14 cellular contexts compared by ENCODE assay signal in the genomic region with DNA sequence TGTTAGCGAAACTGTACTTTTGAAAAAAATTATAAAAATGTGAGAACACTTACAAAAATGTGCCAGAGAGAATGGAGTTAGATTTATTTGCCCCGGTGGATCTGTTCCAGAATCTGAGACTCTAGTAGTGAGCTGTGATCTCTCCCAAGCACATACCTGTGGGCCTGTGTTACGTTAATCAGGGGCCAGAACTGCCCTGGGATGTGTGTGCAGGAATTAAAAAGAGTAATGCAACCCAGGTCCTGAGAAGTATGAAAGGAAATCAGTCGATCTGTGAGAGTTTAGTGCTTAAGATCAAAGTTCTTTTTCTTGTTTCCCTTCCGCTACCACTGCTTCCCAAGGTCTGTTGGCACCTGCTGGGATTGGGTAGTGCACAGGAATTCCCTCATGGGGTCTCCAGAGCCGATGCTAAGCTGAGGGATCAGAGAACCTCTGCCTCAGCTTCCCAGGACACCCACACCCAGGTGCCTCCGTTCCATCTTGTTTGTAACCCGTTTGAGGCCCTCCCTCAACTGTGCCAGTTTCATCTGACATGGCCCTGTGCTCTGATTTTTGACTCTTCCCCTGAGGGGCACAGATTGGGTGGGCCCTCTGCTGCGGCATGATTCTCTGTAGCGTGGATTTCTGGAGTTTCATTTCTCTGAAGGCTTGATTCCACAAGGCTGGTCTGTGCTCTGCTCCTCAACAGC.
DNase-seq lines count a peak whose midpoint lies in the region; ATAC-seq and TF ChIP-seq lines count a peak whose summit lies in the region.
"Had no signal": no experiment of that assay in that cellular context is flagged by ENCODE, and none has a peak within 500 bp of the region (broad histone marks: within the 10 kb centered on the region; RNA-seq: fewer than 3 reads in every experiment).

No MANE protein-coding gene starts in this region.

- no peaks in the 10 kb centered on the region for H3K9me3 Mint-ChIP-seq in activated CD8-positive, alpha-beta memory T cell treated with anti-CD3 and anti-CD28 coated beads, Interleukin-2, amount 10 ng/mL, durations not matched to agents 7 days and 5 days (ENCODE audit: low read depth)
- H3K9me3 Mint-ChIP-seq in activated T-helper 17 cell treated with anti-CD3 and anti-CD28 coated beads, Interleukin-2, amount 50 U/mL, for 72 hours = no peaks in the 10 kb centered on the region
- H3K9me3 Mint-ChIP-seq in stimulated activated naive B cell treated with anti-CD40 and anti-IgM and Interleukin-4, amounts not matched to agents 10 μg/mL and 1 μg/mL and 100 μg/mL, for 72 hours = no peaks in the 10 kb centered on the region
- H3K9me3 Mint-ChIP-seq: type B pancreatic cell had no signal

- no peaks in the 10 kb centered on the region for H3K27me3 Mint-ChIP-seq in activated CD8-positive, alpha-beta memory T cell treated with anti-CD3 and anti-CD28 coated beads, Interleukin-2, amount 10 ng/mL, durations not matched to agents 7 days and 5 days
- H3K27me3 Mint-ChIP-seq in activated T-helper 17 cell treated with anti-CD3 and anti-CD28 coated beads, Interleukin-2, amount 50 U/mL, for 72 hours = no peaks in the 10 kb centered on the region
- no peaks in the 10 kb centered on the region for H3K27me3 Mint-ChIP-seq in stimulated activated naive B cell treated with anti-CD40 and anti-IgM and Interleukin-4, amounts not matched to agents 10 μg/mL and 1 μg/mL and 100 μg/mL, for 72 hours
- H3K27me3 Mint-ChIP-seq: type B pancreatic cell had no signal

- TF ChIP-seq RAD21 in liver (IDR thresholded peaks at IDR 0.05) = no peak

- peaks cover 29% of the 10 kb centered on the region for H3K36me3 Mint-ChIP-seq in activated CD8-positive, alpha-beta memory T cell treated with anti-CD3 and anti-CD28 coated beads, Interleukin-2, amount 10 ng/mL, durations not matched to agents 7 days and 5 days
- peaks cover 73% of the 10 kb centered on the region for H3K36me3 Mint-ChIP-seq in activated T-helper 17 cell treated with anti-CD3 and anti-CD28 coated beads, Interleukin-2, amount 50 U/mL, for 72 hours (ENCODE audit: low read depth)
- peaks cover 24 to 50% of the 10 kb centered on the region in 2 donors for H3K36me3 Mint-ChIP-seq in stimulated activated naive B cell treated with anti-CD40 and anti-IgM and Interleukin-4, amounts not matched to agents 10 μg/mL and 1 μg/mL and 100 μg/mL, for 72 hours

- DNase-seq in activated CD8-positive, alpha-beta memory T cell treated with anti-CD3 and anti-CD28 coated beads, Interleukin-2, amount 10 ng/mL, durations not matched to agents 7 days and 5 days = no peak
- no peak for DNase-seq in activated CD8-positive, alpha-beta memory T cell treated with anti-CD3 and anti-CD28 coated beads for 24 hours
- no peak for DNase-seq in stimulated activated naive B cell treated with anti-CD40 and anti-IgM and Interleukin-4, amounts not matched to agents 10 μg/mL and 1 μg/mL and 100 μg/mL, for 72 hours
- DNase-seq in hypothalamus (lab: John Stamatoyannopoulos, UW) = no peak
- DNase-seq in NCI-H1694 treated with DMSO at 0.1 percent for 48 hours (lab: John Stamatoyannopoulos, UW) = no peak
- DNase-seq: effector CD8-positive, alpha-beta T cell; heart left ventricle; NCI-H2171; sigmoid colon had no signal

- H3K4me3 Mint-ChIP-seq in activated CD8-positive, alpha-beta memory T cell treated with anti-CD3 and anti-CD28 coated beads, Interleukin-2, amount 10 ng/mL, durations not matched to agents 7 days and 5 days = no peak overlapping the region
- no peak overlapping the region for H3K4me3 Mint-ChIP-seq in activated T-helper 17 cell treated with anti-CD3 and anti-CD28 coated beads, Interleukin-2, amount 50 U/mL, for 72 hours
- H3K4me3 Mint-ChIP-seq in stimulated activated naive B cell treated with anti-CD40 and anti-IgM and Interleukin-4, amounts not matched to agents 10 μg/mL and 1 μg/mL and 100 μg/mL, for 72 hours = no peak overlapping the region
- H3K4me3 Mint-ChIP-seq: type B pancreatic cell had no signal

- H3K4me1 ChIP-seq in liver (ENCODE audit: control insufficient read depth in 4 of 4, insufficient read depth in 4 of 4, low read length in 3 of 4) = peaks cover 11 to 30% (median 20%) of the 10 kb centered on the region in 4 donors

- peaks cover 20% of the 10 kb centered on the region for H3K4me1 Mint-ChIP-seq in activated CD8-positive, alpha-beta memory T cell treated with anti-CD3 and anti-CD28 coated beads, Interleukin-2, amount 10 ng/mL, durations not matched to agents 7 days and 5 days
- peaks cover 6% of the 10 kb centered on the region for H3K4me1 Mint-ChIP-seq in activated T-helper 17 cell treated with anti-CD3 and anti-CD28 coated beads, Interleukin-2, amount 50 U/mL, for 72 hours
- peaks cover 8 to 24% of the 10 kb centered on the region in 2 donors for H3K4me1 Mint-ChIP-seq in stimulated activated naive B cell treated with anti-CD40 and anti-IgM and Interleukin-4, amounts not matched to agents 10 μg/mL and 1 μg/mL and 100 μg/mL, for 72 hours

- TF ChIP-seq CTCF in liver (IDR thresholded peaks at IDR 0.05; ENCODE audit: low read depth, low read length, missing input control) = no peak

- H3K27ac ChIP-seq in liver (ENCODE audit: low read depth in 1 of 2, low read length in 2 of 2) = peak overlapping the region; percentile 36 to 60
- H3K27ac ChIP-seq: heart left ventricle, sigmoid colon had no signal

- WGBS in liver = 49% methylated on average over 10 of the region's 10 CpGs

- peak overlapping the region; percentile 52 for H3K27ac Mint-ChIP-seq in activated CD8-positive, alpha-beta memory T cell treated with anti-CD3 and anti-CD28 coated beads, Interleukin-2, amount 10 ng/mL, durations not matched to agents 7 days and 5 days
- H3K27ac Mint-ChIP-seq in activated T-helper 17 cell treated with anti-CD3 and anti-CD28 coated beads, Interleukin-2, amount 50 U/mL, for 72 hours = peak overlapping the region; percentile 75
- peak overlapping the region; percentile 27 for H3K27ac Mint-ChIP-seq in stimulated activated naive B cell treated with anti-CD40 and anti-IgM and Interleukin-4, amounts not matched to agents 10 μg/mL and 1 μg/mL and 100 μg/mL, for 72 hours
- H3K27ac Mint-ChIP-seq: type B pancreatic cell had no signal

- no peaks in the 10 kb centered on the region for H3K27me3 ChIP-seq in liver (ENCODE audit: control insufficient read depth in 4 of 4, insufficient read depth in 4 of 4, low read length in 3 of 4)
- H3K27me3 ChIP-seq: heart left ventricle, sigmoid colon had no signal

- peaks cover 3 to 11% (median 6%) of the 10 kb centered on the region in 4 donors for H3K36me3 ChIP-seq in liver (ENCODE audit: control insufficient read depth in 4 of 4, insufficient read depth in 3 of 4, low read depth in 1 of 4, low read length in 3 of 4)

- CTCF ChIA-PET in activated CD8-positive, alpha-beta memory T cell treated with anti-CD3 and anti-CD28 coated beads, Interleukin-2, amount 10 ng/mL, durations not matched to agents 7 days and 5 days (lab: Charles Lee) = no interaction called here

- no peak overlapping the region for H3K4me3 ChIP-seq in liver (ENCODE audit: low read depth in 1 of 3, low read length in 3 of 3)
- H3K4me3 ChIP-seq: heart left ventricle, lung, sigmoid colon had no signal

- H3K9me3 ChIP-seq in liver (ENCODE audit: control insufficient read depth in 4 of 4, low read length in 3 of 4) = no peaks in the 10 kb centered on the region
- H3K9me3 ChIP-seq: heart left ventricle, sigmoid colon had no signal

- no peak overlapping the region for H3K9ac ChIP-seq in liver (ENCODE audit: low read depth in 1 of 2, low read length in 2 of 2)

- no peak for ATAC-seq in activated CD8-positive, alpha-beta memory T cell treated with anti-CD3 and anti-CD28 coated beads, Interleukin-2, amount 10 ng/mL, durations not matched to agents 7 days and 5 days
- no peak for ATAC-seq in activated T-helper 17 cell treated with anti-CD3 and anti-CD28 coated beads, Interleukin-2, amount 50 U/mL, for 72 hours (replicated peaks)
- ATAC-seq in stimulated activated naive B cell treated with anti-CD40 and anti-IgM and Interleukin-4, amounts not matched to agents 10 μg/mL and 1 μg/mL and 100 μg/mL, for 72 hours (replicated peaks) = no peak
- no peak for ATAC-seq in GM21529 (IDR thresholded peaks at IDR 0.05; ENCODE audit: unreplicated experiment)

TF ChIP-seq in liver, 16 proteins besides CTCF, POLR2A, EP300 and RAD21:
- TF ChIP-seq HNF4A (conservative IDR thresholded peaks at IDR 0.05) = peak in 1 of 2 donors; percentile 26
- TF ChIP-seq HNF4G (IDR thresholded peaks at IDR 0.05) = no peak
